Comparison of ENCODE assay signal across 8 cellular contexts in genomic region chr19:52188822-52189744, GRCh38. TPM values are rescaled to one million over a fixed set of nuclear protein-coding genes. Genes with fewer than 3 reads are reported as not detected.
DNase-seq lines count a peak whose midpoint lies in the region; ATAC-seq and TF ChIP-seq lines count a peak whose summit lies in the region.

No MANE protein-coding gene starts in this region.

- H3K27me3 Mint-ChIP-seq in naive B cell, result no peaks in the 10 kb centered on the region

- peak overlapping the region; percentile 22 for H3K4me3 ChIP-seq in effector memory CD4-positive, alpha-beta T cell (ENCODE audit: insufficient read depth, low read depth, low read length, poor library complexity, severe bottlenecking)

- peaks cover 25 to 53% (median 36%) of the 10 kb centered on the region in 3 donors for H3K4me1 Mint-ChIP-seq in naive B cell

- no peaks in the 10 kb centered on the region for H3K27me3 ChIP-seq in effector memory CD4-positive, alpha-beta T cell (replicated peaks; ENCODE audit: control insufficient read depth, insufficient read depth, low read length, poor library complexity, severe bottlenecking)

- DNase-seq in NOMO-1 treated with DMSO at 0.1 percent for 48 hours (lab: John Stamatoyannopoulos, UW; ENCODE audit: unreplicated experiment), result peak; percentile 2
- DNase-seq in NOMO-1 (lab: John Stamatoyannopoulos, UW; ENCODE audit: unreplicated experiment in 2 of 2), result no peak
- no peak for DNase-seq in effector memory CD4-positive, alpha-beta T cell
- DNase-seq in naive B cell, result no peak
- DNase-seq in islet precursor cell, result no peak
- no peak for DNase-seq in NK-92 treated with Interleukin-12 subunit alpha and Interleukin-12 subunit beta, amount 100 ng/mL, for 24 hours (lab: John Stamatoyannopoulos, UW)

- H3K36me3 ChIP-seq in effector memory CD4-positive, alpha-beta T cell (ENCODE audit: control insufficient read depth, insufficient read depth, low read length), result no peaks in the 10 kb centered on the region

- peak overlapping the region; percentile 77 for H3K27ac ChIP-seq in effector memory CD4-positive, alpha-beta T cell (ENCODE audit: insufficient read depth, low read length, poor library complexity, severe bottlenecking)

- H3K9me3 Mint-ChIP-seq in naive B cell, result peaks cover 0 to 2% (median 0%) of the 10 kb centered on the region in 7 donors

- peaks cover 4 to 7% of the 10 kb centered on the region in 2 donors for H3K36me3 Mint-ChIP-seq in naive B cell

- H3K4me3 Mint-ChIP-seq in naive B cell, result peak overlapping the region; percentile 92 to 100 (median 98)

- H3K4me1 ChIP-seq in effector memory CD4-positive, alpha-beta T cell (ENCODE audit: control insufficient read depth, insufficient read depth, low read length, poor library complexity, severe bottlenecking), result peaks cover 27% of the 10 kb centered on the region

- H3K9me3 ChIP-seq in effector memory CD4-positive, alpha-beta T cell (ENCODE audit: control insufficient read depth, low read length), result no peaks in the 10 kb centered on the region

- ATAC-seq in HG02885 (IDR thresholded peaks at IDR 0.05; ENCODE audit: poor library complexity, unreplicated experiment) (peak; percentile 10), SK-N-SH treated with all-trans-retinoic acid at 6 μM for 48 hours (peak; percentile 32), naive B cell (ENCODE audit: low read depth in 2 of 2) (no peak)

- H3K27ac Mint-ChIP-seq in naive B cell, result peak overlapping the region; percentile 97 to 100 (median 99)

TF ChIP-seq in SK-N-SH treated with all-trans-retinoic acid at 6 μM for 48 hours, 23 proteins besides CTCF, POLR2A, EP300 and RAD21:
- TF ChIP-seq ISL1 (CRISPR knock-in tag; IDR thresholded peaks at IDR 0.05), result no peak
- no peak for TF ChIP-seq BACH2 (CRISPR knock-in tag; IDR thresholded peaks at IDR 0.05; ENCODE audit: borderline replicate concordance)
- no peak; the same call in 1 of the 2 replicates for TF ChIP-seq TCF4 (CRISPR knock-in tag; IDR thresholded peaks at IDR 0.05; ENCODE audit: borderline replicate concordance)
- no peak for TF ChIP-seq CSDC2 (CRISPR knock-in tag; IDR thresholded peaks at IDR 0.05)
- no peak for TF ChIP-seq PPARA (CRISPR knock-in tag; IDR thresholded peaks at IDR 0.05; ENCODE audit: borderline replicate concordance)
- peak; percentile 40; the same call in 1 of the 2 replicates for TF ChIP-seq TSHZ2 (CRISPR knock-in tag; IDR thresholded peaks at IDR 0.05)
- TF ChIP-seq ZC3H10 (CRISPR knock-in tag; IDR thresholded peaks at IDR 0.05), result no peak
- TF ChIP-seq SNAI2 (CRISPR knock-in tag; IDR thresholded peaks at IDR 0.05), result no peak
TF ChIP-seq in SK-N-SH treated with all-trans-retinoic acid at 6 μM for 48 hours: peak in this region for 1.

RNA-seq across cellular contexts. Expression of gene PPP2R1A, which starts 0.8 kb away (rescaled TPM):
- 100 to 1,000 TPM; 179 to 222 (median 202) TPM for polyA plus RNA-seq in naive B cell (ENCODE audit: low read depth in 6 of 6)

RNA-seq across cellular contexts. Expression of gene ZNF836, which starts 17.7 kb away (rescaled TPM):
- polyA plus RNA-seq in naive B cell (ENCODE audit: low read depth in 6 of 6), result 10 to 100 TPM in 4 of 6 donors, 1 to 10 TPM in 2; 8.2 to 21.1 (median 12.0) TPM

RNA-seq across cellular contexts. Expression of gene ZNF616, which starts 49.3 kb away (rescaled TPM):
- polyA plus RNA-seq in naive B cell (ENCODE audit: low read depth in 6 of 6), result 1 to 10 TPM; 2.2 to 7.1 (median 4.9) TPM

Comparison
In these comparisons a context has a peak if more than half of its experiments do, and no peak if none do; other contexts are left out.
1. ATAC-seq: peak in HG02885 (single experiment) and SK-N-SH treated with all-trans-retinoic acid at 6 μM for 48 hours (single experiment); none in naive B cell (0 of 2).